12 cellular contexts compared by ENCODE assay signal in the genomic region with DNA sequence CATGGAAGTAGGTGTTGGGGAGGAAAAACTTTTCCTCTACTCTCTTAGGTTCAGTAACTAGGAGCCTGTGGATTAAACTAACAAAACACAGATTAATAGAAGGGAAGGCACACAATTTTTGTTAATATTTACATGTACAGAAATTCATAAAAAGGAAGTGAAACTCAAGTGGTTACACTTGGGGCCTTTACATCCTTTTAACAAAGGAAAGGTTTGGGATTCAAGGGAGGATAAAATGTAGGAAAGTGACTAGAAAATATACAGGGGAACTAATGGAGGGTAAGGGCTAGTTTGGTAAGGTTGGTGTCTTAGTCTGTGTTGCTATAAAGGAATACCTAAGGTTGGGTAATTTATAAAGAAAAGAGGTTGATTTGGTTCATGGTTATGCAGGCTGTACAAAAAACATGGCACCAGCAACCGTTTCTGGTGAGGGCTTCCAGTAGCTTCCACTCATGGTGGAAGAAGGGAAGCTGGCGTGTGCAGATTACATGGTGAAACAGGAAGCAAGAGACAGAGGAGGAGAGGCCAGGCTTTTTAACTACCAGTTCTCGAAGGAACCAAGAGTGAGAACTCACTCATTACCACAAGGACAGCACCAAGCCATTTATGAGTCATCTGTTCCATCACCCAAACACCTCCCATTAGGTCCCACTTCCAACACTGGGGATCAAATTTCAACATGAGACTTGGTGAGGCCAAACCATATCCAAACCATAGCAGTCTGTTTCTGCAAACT.
DNase-seq lines count a peak whose midpoint lies in the region; ATAC-seq and TF ChIP-seq lines count a peak whose summit lies in the region.
"Had no signal": no experiment of that assay in that cellular context is flagged by ENCODE, and none has a peak within 500 bp of the region (broad histone marks: within the 10 kb centered on the region; RNA-seq: fewer than 3 reads in every experiment).

No MANE protein-coding gene starts in this region.

- peaks cover 3% of the 10 kb centered on the region for H3K27me3 Mint-ChIP-seq in type B pancreatic cell

- H3K27ac ChIP-seq in fibroblast of lung (ENCODE audit: insufficient read depth, low read length): no peak overlapping the region
- H3K27ac ChIP-seq: gastroesophageal sphincter had no signal

- H3K4me2 ChIP-seq in fibroblast of lung (ENCODE audit: extremely low read depth, insufficient read depth, low read length): no peak overlapping the region

- peaks cover 2% of the 10 kb centered on the region for H3K27me3 ChIP-seq in fibroblast of lung (ENCODE audit: control insufficient read depth, insufficient read depth, low read length)
- H3K27me3 ChIP-seq: gastroesophageal sphincter had no signal

- H3K4me1 ChIP-seq in fibroblast of lung (ENCODE audit: control insufficient read depth, extremely low read depth, insufficient read depth, low read length): no peaks in the 10 kb centered on the region
- H3K4me1 ChIP-seq: gastroesophageal sphincter had no signal

- DNase-seq in fibroblast of lung (ENCODE audit: low read depth in 2 of 2) (peak; percentile 0 to 58), type B pancreatic cell (ENCODE audit: extremely low spot score, unreplicated experiment) (no peak), NCI-H226 (no peak), NCI-H2029 treated with DMSO at 0.1 percent for 48 hours (lab: John Stamatoyannopoulos, UW) (no peak)
- no peak for DNase-seq in stimulated activated CD8-positive, alpha-beta memory T cell treated with anti-CD3 and anti-CD28 coated beads, Interleukin-4, amount 100 ng/mL, for 48 hours
- DNase-seq: activated CD4-positive, alpha-beta T cell treated with anti-CD3 and anti-CD28 coated beads for 4 hours; anterior cingulate cortex; DND-41 had no signal

- H3K79me2 ChIP-seq in fibroblast of lung (ENCODE audit: control insufficient read depth, insufficient read depth, low read length): no peaks in the 10 kb centered on the region

- H2AFZ ChIP-seq in fibroblast of lung (ENCODE audit: low read length): no peak overlapping the region

- ATAC-seq in GM18907 (IDR thresholded peaks at IDR 0.05; ENCODE audit: unreplicated experiment) (peak; percentile 98), HG02571 (IDR thresholded peaks at IDR 0.05; ENCODE audit: unreplicated experiment) (peak; percentile 80), HG03469 (IDR thresholded peaks at IDR 0.05; ENCODE audit: unreplicated experiment) (peak; percentile 96)
- ATAC-seq: gastroesophageal sphincter had no signal

- no peak overlapping the region for H3K9ac ChIP-seq in fibroblast of lung (ENCODE audit: insufficient read depth, low read length)

- no peak overlapping the region for H3K27ac Mint-ChIP-seq in type B pancreatic cell

- no peak overlapping the region for H3K4me3 ChIP-seq in fibroblast of lung (replicated peaks in 1 of 4; ENCODE audit: control extremely low read depth in 1 of 4, insufficient read depth in 1 of 4, low read depth in 3 of 4, low read length in 4 of 4)
- H3K4me3 ChIP-seq: gastroesophageal sphincter had no signal

- no peaks in the 10 kb centered on the region for H3K36me3 ChIP-seq in fibroblast of lung (ENCODE audit: control insufficient read depth, insufficient read depth, low read length)

- H3K4me1 Mint-ChIP-seq in type B pancreatic cell (ENCODE audit: unreplicated experiment): peaks cover 8% of the 10 kb centered on the region

- TF ChIP-seq CTCF in fibroblast of lung (conservative IDR thresholded peaks at IDR 0.05 in 1 of 2, IDR thresholded peaks at IDR 0.05 in 1 of 2; ENCODE audit: low read depth in 1 of 2, low read length in 2 of 2) (no peak), type B pancreatic cell (conservative IDR thresholded peaks at IDR 0.05) (no peak)

- H4K20me1 ChIP-seq in fibroblast of lung (ENCODE audit: control insufficient read depth, extremely low read depth, insufficient read depth, low read length): no peaks in the 10 kb centered on the region

- no peak overlapping the region for H3K4me3 Mint-ChIP-seq in type B pancreatic cell

- no peaks in the 10 kb centered on the region for H3K36me3 Mint-ChIP-seq in type B pancreatic cell

- H3K9me3 ChIP-seq in fibroblast of lung (ENCODE audit: control insufficient read depth, insufficient read depth, low read depth, low read length): no peaks in the 10 kb centered on the region
- H3K9me3 ChIP-seq: gastroesophageal sphincter had no signal

- H3K9me3 Mint-ChIP-seq in type B pancreatic cell: no peaks in the 10 kb centered on the region

Comparison
In these comparisons a context has a peak if more than half of its experiments do, and no peak if none do; other contexts are left out.
1. DNase-seq: peak in fibroblast of lung (2 of 2); none in stimulated activated CD8-positive, alpha-beta memory T cell treated with anti-CD3 and anti-CD28 coated beads, Interleukin-4, amount 100 ng/mL, for 48 hours (single experiment), type B pancreatic cell (single experiment), NCI-H226 (single experiment) and NCI-H2029 treated with DMSO at 0.1 percent for 48 hours (single experiment).
2. Peak in every context shown above with its lines, with median percentiles within 50 percentile points of each other: ATAC-seq.